9 cellular contexts compared by ENCODE assay signal in the genomic region with DNA sequence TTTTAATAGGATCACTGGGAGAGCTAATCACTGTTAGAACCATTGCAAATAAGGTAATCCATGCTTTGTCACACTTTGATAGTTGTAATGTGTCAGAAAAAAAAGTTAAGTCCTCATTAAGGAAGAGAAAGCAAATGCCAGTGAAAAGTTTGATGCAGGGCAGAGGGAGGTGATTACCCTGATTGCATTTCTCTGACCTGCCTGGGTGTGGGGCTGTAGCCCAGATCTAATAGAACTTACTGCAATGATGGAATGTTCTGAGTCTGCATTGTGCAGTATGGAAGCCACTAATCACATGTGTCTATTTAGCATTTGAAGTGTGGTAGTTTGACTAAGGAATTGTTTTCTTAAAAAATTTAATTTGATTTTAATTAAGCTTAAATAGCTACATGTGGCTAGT.
DNase-seq lines count a peak whose midpoint lies in the region; ATAC-seq, FAIRE-seq and TF ChIP-seq lines count a peak whose summit lies in the region.
"Had no signal": no experiment of that assay in that cellular context is flagged by ENCODE, and none has a peak within 500 bp of the region (broad histone marks: within the 10 kb centered on the region; RNA-seq: fewer than 3 reads in every experiment).

No MANE protein-coding gene starts in this region.

- FAIRE-seq in GM12892 (lab: Jason Lieb, UNC): peak; percentile 5

- no peaks in the 10 kb centered on the region for H3K9me2 ChIP-seq in PC-3 (replicated peaks; ENCODE audit: low read length)

- no peak overlapping the region for H2AFZ ChIP-seq in PC-3 (ENCODE audit: low read length)

- no peaks in the 10 kb centered on the region for H3K36me3 ChIP-seq in PC-3 (ENCODE audit: low read depth, low read length)

- ATAC-seq in HG02610 (IDR thresholded peaks at IDR 0.05; ENCODE audit: unreplicated experiment) (peak; percentile 67), PC-3 (no peak), GM19395 (IDR thresholded peaks at IDR 0.05; ENCODE audit: unreplicated experiment) (no peak)

- intact Hi-C loops in PC-3 (cut with micrococcal nuclease): no loop called here

- CTCF ChIA-PET in PC-3 (lab: Charles Lee): no interaction called here

- H3K4me1 ChIP-seq in PC-3 (ENCODE audit: insufficient read depth, low read length): no peaks in the 10 kb centered on the region

- TF ChIP-seq CTCF in PC-3 (conservative IDR thresholded peaks at IDR 0.05; ENCODE audit: low read depth, low read length): peak; percentile 43; the same call in 1 of the 2 replicates

- H3K27me3 ChIP-seq in PC-3 (ENCODE audit: low read length): no peaks in the 10 kb centered on the region

- TF ChIP-seq POLR2A in GM12892 (IDR thresholded peaks at IDR 0.05; ENCODE audit: low read depth, low read length): no peak

- no peaks in the 10 kb centered on the region for H4K20me1 ChIP-seq in PC-3 (ENCODE audit: low read length)

- no peak overlapping the region for H3K4me2 ChIP-seq in PC-3 (ENCODE audit: low read length)

- H3F3A ChIP-seq in PC-3 (ENCODE audit: low read length, unreplicated experiment): no peaks in the 10 kb centered on the region

- H3K9ac ChIP-seq in PC-3 (ENCODE audit: low read length): no peak overlapping the region

- H3K27ac ChIP-seq in PC-3 (ENCODE audit: low read length): no peak overlapping the region

- H3K9me3 ChIP-seq in PC-3 (ENCODE audit: low read length): no peaks in the 10 kb centered on the region

- DNase-seq in GM12892 (ENCODE audit: insufficient read length) (no peak), PC-3 (peak; percentile 11), medulla oblongata (ENCODE audit: extremely low spot score) (peak; percentile 40), mucosa of gallbladder (ENCODE audit: low spot score) (no peak), cerebellar nuclear complex (lab: John Stamatoyannopoulos, UW) (no peak)
- no peak for DNase-seq in activated naive CD8-positive, alpha-beta T cell treated with anti-CD3 and anti-CD28 coated beads for 36 hours
- DNase-seq: activated CD8-positive, alpha-beta memory T cell treated with anti-CD3 and anti-CD28 coated beads, Interleukin-2, amount 50 U/mL, for 48 hours had no signal

- H3K4me3 Mint-ChIP-seq in activated naive CD8-positive, alpha-beta T cell treated with anti-CD3 and anti-CD28 coated beads for 36 hours: no peak overlapping the region

- H3K4me3 ChIP-seq in PC-3 (ENCODE audit: low read length): no peak overlapping the region

- no peaks in the 10 kb centered on the region for H3K9me3 Mint-ChIP-seq in activated naive CD8-positive, alpha-beta T cell treated with anti-CD3 and anti-CD28 coated beads for 36 hours

- H3K79me2 ChIP-seq in PC-3 (ENCODE audit: low read length): no peaks in the 10 kb centered on the region

- POLR2A ChIA-PET in PC-3 (lab: Charles Lee; ENCODE audit: unreplicated experiment): no interaction called here

- H3K36me3 Mint-ChIP-seq in activated naive CD8-positive, alpha-beta T cell treated with anti-CD3 and anti-CD28 coated beads for 36 hours: no peaks in the 10 kb centered on the region

- BruUV-seq in PC-3 (replicated peaks; lab: Mats Ljungman, UMichigan): no TSS peak

- no peaks in the 10 kb centered on the region for H3K4me1 Mint-ChIP-seq in activated naive CD8-positive, alpha-beta T cell treated with anti-CD3 and anti-CD28 coated beads for 36 hours

- no peaks in the 10 kb centered on the region for H3K27me3 Mint-ChIP-seq in activated naive CD8-positive, alpha-beta T cell treated with anti-CD3 and anti-CD28 coated beads for 36 hours

- no peak overlapping the region for H3K27ac Mint-ChIP-seq in activated naive CD8-positive, alpha-beta T cell treated with anti-CD3 and anti-CD28 coated beads for 36 hours

Comparison
In these comparisons a context has a peak if more than half of its experiments do, and no peak if none do; other contexts are left out.
1. DNase-seq: peak in PC-3 (single experiment) and medulla oblongata (single experiment); none in GM12892 (single experiment), activated naive CD8-positive, alpha-beta T cell treated with anti-CD3 and anti-CD28 coated beads for 36 hours (single experiment), mucosa of gallbladder (single experiment) and cerebellar nuclear complex (0 of 2).